Comparison of ENCODE assay signal across 21 cellular contexts in the genomic region with DNA sequence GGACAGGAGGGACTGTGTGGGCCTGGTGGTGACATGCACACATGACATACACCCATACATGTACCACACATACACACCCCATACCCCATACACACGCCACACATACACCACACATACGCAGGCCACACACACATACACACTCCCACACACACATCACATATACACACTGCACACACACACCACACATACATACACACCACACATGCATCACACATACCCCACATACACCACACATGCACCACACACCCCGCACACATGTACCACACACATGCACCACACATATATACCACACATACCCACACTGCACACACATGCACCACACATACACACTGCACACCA.
"Had no signal": no experiment of that assay in that cellular context is flagged by ENCODE, and none has a peak within 500 bp of the region (broad histone marks: within the 10 kb centered on the region; RNA-seq: fewer than 3 reads in every experiment).

No MANE protein-coding gene starts in this region.

- H3K27ac ChIP-seq: esophagus muscularis mucosa, gastroesophageal sphincter, sigmoid colon, skin epidermis, stomach, thoracic aorta, vagina had no signal

- H3K27ac Mint-ChIP-seq: natural killer cell treated with Interleukin-12 subunit alpha and Interleukin-12 subunit beta and Interleukin-15 and Interleukin-18, amount 100 ng/mL, for 72 hours; type B pancreatic cell had no signal

- H3K9me3 ChIP-seq: sigmoid colon, thoracic aorta, vagina had no signal

- H3K36me3 ChIP-seq: esophagus muscularis mucosa, gastroesophageal sphincter, sigmoid colon, stomach, thoracic aorta, vagina had no signal

- H3K4me3 ChIP-seq: esophagus muscularis mucosa, gastroesophageal sphincter, lung, sigmoid colon, skin epidermis, stomach, thoracic aorta, vagina had no signal

- H3K4me3 Mint-ChIP-seq: natural killer cell treated with Interleukin-12 subunit alpha and Interleukin-12 subunit beta and Interleukin-15 and Interleukin-18, amount 100 ng/mL, for 72 hours; type B pancreatic cell had no signal

- ATAC-seq: gastroesophageal sphincter; left colon; natural killer cell treated with Interleukin-12 subunit alpha and Interleukin-12 subunit beta and Interleukin-15 and Interleukin-18, amount 100 ng/mL, for 72 hours had no signal

- H3K36me3 Mint-ChIP-seq: natural killer cell treated with Interleukin-12 subunit alpha and Interleukin-12 subunit beta and Interleukin-15 and Interleukin-18, amount 100 ng/mL, for 72 hours; type B pancreatic cell had no signal

- H3K27me3 ChIP-seq: vagina had no signal

- DNase-seq: effector memory CD4-positive, alpha-beta T cell; head of caudate nucleus; hippocampal formation; left colon; left ventricle myocardium superior; mesenchymal stem cell; midbrain; sigmoid colon; stimulated activated CD4-positive, alpha-beta T cell treated with anti-CD3 and anti-CD28 coated beads, Interleukin-2, amount 100 ng/mL, for 24 hours; stimulated activated CD4-positive, alpha-beta T cell treated with anti-CD3 and anti-CD28 coated beads, Interleukin-4, amount 100 ng/mL, for 4 hours; stimulated activated naive CD4-positive, alpha-beta T cell; stomach; substantia nigra had no signal

- H3K4me1 ChIP-seq: esophagus muscularis mucosa, gastroesophageal sphincter, sigmoid colon, stomach, vagina had no signal

- H3K9me3 Mint-ChIP-seq: natural killer cell treated with Interleukin-12 subunit alpha and Interleukin-12 subunit beta and Interleukin-15 and Interleukin-18, amount 100 ng/mL, for 72 hours had no signal
